ENCODE assay signal across 9 cellular contexts in genomic region chr11:95337175-95337957, GRCh38.
DNase-seq lines count a peak whose midpoint lies in the region; ATAC-seq and TF ChIP-seq lines count a peak whose summit lies in the region.
"Had no signal": no experiment of that assay in that cellular context is flagged by ENCODE, and none has a peak within 500 bp of the region (broad histone marks: within the 10 kb centered on the region; RNA-seq: fewer than 3 reads in every experiment).

No MANE protein-coding gene starts in this region.

- no peaks in the 10 kb centered on the region for H3K79me2 ChIP-seq in OCI-LY3 (ENCODE audit: low read length)

- TF ChIP-seq CTCF in OCI-LY3 (IDR thresholded peaks at IDR 0.05; ENCODE audit: low read depth, low read length), result no peak

- H3K4me1 ChIP-seq in OCI-LY3 (ENCODE audit: low read length), result peaks cover 31% of the 10 kb centered on the region
- H3K4me1 ChIP-seq: A549 had no signal

- H4K20me1 ChIP-seq in OCI-LY3 (ENCODE audit: insufficient read depth, low read length), result no peaks in the 10 kb centered on the region

- H2AFZ ChIP-seq in OCI-LY3 (ENCODE audit: low read depth, low read length), result peak overlapping the region; percentile 97

- peak overlapping the region; percentile 70 for H3K4me2 ChIP-seq in OCI-LY3 (ENCODE audit: low read length)
- H3K4me2 ChIP-seq: A549 had no signal

- no peaks in the 10 kb centered on the region for H3K27me3 ChIP-seq in OCI-LY3 (ENCODE audit: low read depth, low read length)

- H3K36me3 ChIP-seq in OCI-LY3 (replicated peaks; ENCODE audit: low read depth, low read length), result no peaks in the 10 kb centered on the region

- peak overlapping the region; percentile 50 for H3K4me3 ChIP-seq in OCI-LY3 (ENCODE audit: low read length)
- H3K4me3 ChIP-seq: A549 had no signal

- H3K27ac ChIP-seq in OCI-LY3 (ENCODE audit: low read length), result no peak overlapping the region
- H3K27ac ChIP-seq: A549 had no signal

- peak overlapping the region; percentile 51; the same call in 1 of the 2 replicates for H3K9ac ChIP-seq in OCI-LY3 (ENCODE audit: low read length)

- in situ Hi-C loops in ACHN (cut with HindIII; ENCODE audit: low pct_ligation_motif_present, low pct_unique_long_range_greater_than_20kb, low sequenced_read_pairs), result no loop called here

- H3K9me3 ChIP-seq in OCI-LY3 (ENCODE audit: insufficient read depth, low read length), result no peaks in the 10 kb centered on the region
- H3K9me3 ChIP-seq: A549 had no signal

- ATAC-seq in HG03039 (IDR thresholded peaks at IDR 0.05; ENCODE audit: unreplicated experiment), result peak; percentile 76
- ATAC-seq: A549 had no signal

- peak; percentile 19 for DNase-seq in NCI-H2107 treated with DMSO at 0.1 percent for 48 hours (lab: John Stamatoyannopoulos, UW; ENCODE audit: unreplicated experiment)
- DNase-seq in NCI-H2107 (lab: John Stamatoyannopoulos, UW), result no peak
- DNase-seq in brain pericyte (ENCODE audit: low read depth, low spot score), result peak; percentile 61
- DNase-seq in inferior parietal cortex (ENCODE audit: extremely low spot score), result peak; percentile 51
- DNase-seq in stimulated activated CD4-positive, alpha-beta T cell treated with anti-CD3 and anti-CD28 coated beads, Interleukin-12 subunit alpha, Interleukin-12 subunit beta, amount 100 ng/mL, for 48 hours (ENCODE audit: low read depth in 2 of 3, low spot score in 1 of 3), result peak in 2 of 3 donors; percentile 38 to 40
- DNase-seq in ACHN, result no peak

Comparison
In these comparisons a context has a peak if more than half of its experiments do, and no peak if none do; other contexts are left out.
1. DNase-seq: peak in NCI-H2107 treated with DMSO at 0.1 percent for 48 hours (single experiment), brain pericyte (single experiment), inferior parietal cortex (single experiment) and stimulated activated CD4-positive, alpha-beta T cell treated with anti-CD3 and anti-CD28 coated beads, Interleukin-12 subunit alpha, Interleukin-12 subunit beta, amount 100 ng/mL, for 48 hours (2 of 3); none in NCI-H2107 (single experiment) and ACHN (single experiment).